In genomic region chr2:58131191-58132011, GRCh38 we compare ENCODE assay signal across 10 cellular contexts.
DNase-seq lines count a peak whose midpoint lies in the region; ATAC-seq and TF ChIP-seq lines count a peak whose summit lies in the region.
"Had no signal": no experiment of that assay in that cellular context is flagged by ENCODE, and none has a peak within 500 bp of the region (broad histone marks: within the 10 kb centered on the region; RNA-seq: fewer than 3 reads in every experiment).

No MANE protein-coding gene starts in this region.

- no peak overlapping the region for H3K4me3 Mint-ChIP-seq in mesothelial cell of epicardium

- peak overlapping the region; percentile 86 for H3K27ac Mint-ChIP-seq in mesothelial cell of epicardium

- H3K4me3 ChIP-seq in BE2C (ENCODE audit: low read depth, low read length), result no peak overlapping the region
- H3K4me3 ChIP-seq: Peyer's patch had no signal

- peaks cover 9% of the 10 kb centered on the region for H3K36me3 Mint-ChIP-seq in mesothelial cell of epicardium

- TF ChIP-seq CTCF in BE2C (IDR thresholded peaks at IDR 0.05; ENCODE audit: low read depth, low read length) (peak; percentile 35), mesothelial cell of epicardium (IDR thresholded peaks at IDR 0.05; ENCODE audit: unreplicated experiment) (no peak)

- no peaks in the 10 kb centered on the region for H3K27me3 ChIP-seq in BE2C
- H3K27me3 ChIP-seq: Peyer's patch had no signal

- H3K36me3 ChIP-seq in BE2C, result no peaks in the 10 kb centered on the region
- H3K36me3 ChIP-seq: Peyer's patch had no signal

- no peaks in the 10 kb centered on the region for H3K9me3 Mint-ChIP-seq in mesothelial cell of epicardium

- DNase-seq in BE2C (peak; percentile 7), NCI-H1694 (lab: John Stamatoyannopoulos, UW) (peak; percentile 18), mesothelial cell of epicardium (ENCODE audit: low spot score in 2 of 2, unreplicated experiment in 2 of 2) (no peak), mucosa of gallbladder (ENCODE audit: low spot score) (no peak)
- DNase-seq in activated T-cell treated with anti-CD3 and anti-CD28 coated beads, Interleukin-2, amount 50 U/mL, for 1 hour, result no peak
- no peak for DNase-seq in activated CD4-positive, alpha-beta T cell treated with anti-CD3 and anti-CD28 coated beads, Interleukin-2, amount 50 U/mL, for 1 hour
- DNase-seq: activated naive CD4-positive, alpha-beta T cell; Peyer's patch had no signal

- no peak for ATAC-seq in GM18498 (IDR thresholded peaks at IDR 0.05; ENCODE audit: unreplicated experiment)

- no peaks in the 10 kb centered on the region for H3K4me1 ChIP-seq in BE2C
- H3K4me1 ChIP-seq: Peyer's patch had no signal

- peak overlapping the region; percentile 34 for H3K27ac ChIP-seq in cingulate gyrus (ENCODE audit: low read depth, low read length)
- H3K27ac ChIP-seq: Peyer's patch had no signal

- H3K4me1 Mint-ChIP-seq in mesothelial cell of epicardium, result peaks cover 15% of the 10 kb centered on the region

- no peaks in the 10 kb centered on the region for H3K27me3 Mint-ChIP-seq in mesothelial cell of epicardium (ENCODE audit: low read depth)

- no peaks in the 10 kb centered on the region for H3K9me3 ChIP-seq in BE2C
- H3K9me3 ChIP-seq: Peyer's patch had no signal

Comparison
In these comparisons a context has a peak if more than half of its experiments do, and no peak if none do; other contexts are left out.
1. DNase-seq: peak in BE2C (single experiment) and NCI-H1694 (single experiment); none in mesothelial cell of epicardium (0 of 2), activated T-cell treated with anti-CD3 and anti-CD28 coated beads, Interleukin-2, amount 50 U/mL, for 1 hour (single experiment), activated CD4-positive, alpha-beta T cell treated with anti-CD3 and anti-CD28 coated beads, Interleukin-2, amount 50 U/mL, for 1 hour (single experiment) and mucosa of gallbladder (single experiment).